In the genomic region with DNA sequence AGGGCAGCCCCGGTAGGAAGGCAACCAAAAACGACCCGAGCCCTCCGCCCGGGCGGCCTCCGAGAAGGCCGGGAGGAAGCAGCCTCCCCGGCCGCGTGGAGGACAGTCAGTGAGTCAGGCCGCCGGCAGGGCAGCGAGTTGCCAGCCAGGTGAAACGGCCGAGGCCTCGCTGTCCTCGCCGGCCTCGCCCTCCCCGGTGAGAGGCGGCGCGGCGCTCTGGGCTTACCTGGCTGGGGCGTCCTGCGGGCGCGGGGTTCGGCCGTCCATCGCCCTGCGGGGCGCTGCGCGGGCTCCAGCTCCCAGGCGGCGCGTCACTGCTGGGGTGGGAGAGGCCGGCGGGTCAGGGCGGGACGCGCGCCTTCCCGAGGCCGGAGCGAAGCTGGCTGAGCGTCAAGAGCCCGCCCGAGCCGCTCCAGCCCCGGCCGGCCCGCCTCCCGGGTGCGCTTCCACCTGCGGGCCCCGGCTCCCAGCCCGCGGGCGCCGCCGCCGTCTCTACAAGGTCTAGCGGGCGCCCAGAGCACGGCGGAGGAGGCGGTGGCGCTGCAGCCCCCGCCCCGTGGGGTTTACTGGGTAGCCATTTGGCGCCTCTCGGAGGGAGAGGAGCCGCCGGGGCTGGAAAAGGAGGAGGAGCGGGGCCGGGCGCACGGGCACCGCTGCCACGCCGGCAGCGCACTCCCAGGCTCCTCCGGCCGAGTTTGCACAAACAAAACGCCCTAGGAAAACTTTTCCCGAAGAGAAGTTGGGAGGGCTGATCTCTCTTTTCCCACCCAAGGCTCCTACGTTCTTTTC, we compare ENCODE assay signal across 8 cellular contexts. TPM values are rescaled to one million over a fixed set of nuclear protein-coding genes. Genes with fewer than 3 reads are reported as not detected.
DNase-seq lines count a peak whose midpoint lies in the region; ATAC-seq, FAIRE-seq and TF ChIP-seq lines count a peak whose summit lies in the region.

No MANE protein-coding gene starts in this region.

- TF ChIP-seq CTCF in ovary (IDR thresholded peaks at IDR 0.05): no peak

- peaks cover 27% of the 10 kb centered on the region for H3K27me3 Mint-ChIP-seq in activated naive CD8-positive, alpha-beta T cell treated with anti-CD3 and anti-CD28 coated beads, Interleukin-2, amount 50 U/mL, for 24 hours

- TF ChIP-seq EP300 in ovary (IDR thresholded peaks at IDR 0.05): no peak

- no peaks in the 10 kb centered on the region for H3K36me3 Mint-ChIP-seq in activated naive CD8-positive, alpha-beta T cell treated with anti-CD3 and anti-CD28 coated beads, Interleukin-2, amount 50 U/mL, for 24 hours (ENCODE audit: low read depth)

- 0 to 1% (median 0%) methylated on average over 66 to 90 of the region's 90 CpGs for whole genome bisulfite sequencing in ovary, 3 donors

- H3K36me3 ChIP-seq in ovary: no peaks in the 10 kb centered on the region

- FAIRE-seq in GM19239 (lab: Jason Lieb, UNC): no peak

- TF ChIP-seq POLR2A in ovary (IDR thresholded peaks at IDR 0.05): no peak

- H3K4me1 ChIP-seq in ovary (ENCODE audit: insufficient read depth): no peaks in the 10 kb centered on the region

- H3K27ac Mint-ChIP-seq in activated naive CD8-positive, alpha-beta T cell treated with anti-CD3 and anti-CD28 coated beads, Interleukin-2, amount 50 U/mL, for 24 hours: peak overlapping the region; percentile 50

- peak overlapping the region; percentile 78 for H3K4me3 Mint-ChIP-seq in activated naive CD8-positive, alpha-beta T cell treated with anti-CD3 and anti-CD28 coated beads, Interleukin-2, amount 50 U/mL, for 24 hours

- no peaks in the 10 kb centered on the region for H3K27me3 ChIP-seq in ovary

- peaks cover 12% of the 10 kb centered on the region for H3K4me1 Mint-ChIP-seq in activated naive CD8-positive, alpha-beta T cell treated with anti-CD3 and anti-CD28 coated beads, Interleukin-2, amount 50 U/mL, for 24 hours

- no peaks in the 10 kb centered on the region for H3K9me3 ChIP-seq in ovary

- DNase-seq in COR-L47 (lab: John Stamatoyannopoulos, UW): peak; percentile 78
- peak; percentile 16 for DNase-seq in GM19239 (ENCODE audit: insufficient read length, low spot score)
- peak; percentile 52 to 90 for DNase-seq in NCI-H526 (lab: John Stamatoyannopoulos, UW)
- peak; percentile 43 for DNase-seq in activated naive CD8-positive, alpha-beta T cell treated with anti-CD3 and anti-CD28 coated beads, Interleukin-2, amount 50 U/mL, for 24 hours
- peak; percentile 85 for DNase-seq in cardiac septum (ENCODE audit: low spot score)
- DNase-seq in ovary: peak; percentile 75 to 88 (median 80)
- DNase-seq in stimulated activated naive CD4-positive, alpha-beta T cell (lab: John Stamatoyannopoulos, UW): no peak

- H3K9me3 Mint-ChIP-seq in activated naive CD8-positive, alpha-beta T cell treated with anti-CD3 and anti-CD28 coated beads, Interleukin-2, amount 50 U/mL, for 24 hours: no peaks in the 10 kb centered on the region

- intact Hi-C loops in cardiac septum (cut with DNase I): loop anchor here (2.0 kb wide), 3 partner anchors 56 to 102 kb away; no protein-coding TSS in a partner anchor
- intact Hi-C loops in ovary (cut with DNase I): loop anchor here in 2 of 4 donors (2.0 to 10.0 kb wide), 6 partner anchors 42 to 104 kb away; no protein-coding TSS in a partner anchor

- peak overlapping the region; percentile 79 for H3K4me3 ChIP-seq in ovary

- peak overlapping the region; percentile 78 to 97 for H3K27ac ChIP-seq in ovary

- peak; percentile 42 for ATAC-seq in HG03196 (IDR thresholded peaks at IDR 0.05; ENCODE audit: unreplicated experiment)
- peak; percentile 73 for ATAC-seq in activated naive CD8-positive, alpha-beta T cell treated with anti-CD3 and anti-CD28 coated beads, Interleukin-2, amount 50 U/mL, for 24 hours

RNA-seq across cellular contexts. Expression of a gene that starts 0.5 kb away (rescaled TPM):
- 15.0 TPM for total RNA-seq in cardiac septum
- total RNA-seq in ovary: 10 to 100 TPM; 23.8 to 56.8 (median 40.9) TPM
- 10 to 100 TPM; 11.5 to 35.5 TPM for polyA plus RNA-seq in ovary

Comparison
In these comparisons a context has a peak if more than half of its experiments do, and no peak if none do; other contexts are left out.
1. DNase-seq: peak in COR-L47 (single experiment), GM19239 (single experiment), NCI-H526 (2 of 2), activated naive CD8-positive, alpha-beta T cell treated with anti-CD3 and anti-CD28 coated beads, Interleukin-2, amount 50 U/mL, for 24 hours (single experiment), cardiac septum (single experiment) and ovary (5 of 5); none in stimulated activated naive CD4-positive, alpha-beta T cell (0 of 6).